6 cellular contexts compared by ENCODE assay signal in genomic region chrX:85136409-85136808, GRCh38.
"Had no signal": no experiment of that assay in that cellular context is flagged by ENCODE, and none has a peak within 500 bp of the region (broad histone marks: within the 10 kb centered on the region; RNA-seq: fewer than 3 reads in every experiment).

No MANE protein-coding gene starts in this region.

- DNase-seq: IMR-90, KBM-7, KG1 had no signal

- H3K4me3 ChIP-seq: K562 had no signal

- ATAC-seq: HepG2, K562 had no signal

- H3K27ac ChIP-seq: HL-60 had no signal
